Comparison of ENCODE assay signal across 8 cellular contexts in genomic region chr16:48542020-48542473, GRCh38.
DNase-seq lines count a peak whose midpoint lies in the region; FAIRE-seq and TF ChIP-seq lines count a peak whose summit lies in the region.

No MANE protein-coding gene starts in this region.

- no peaks in the 10 kb centered on the region for H3K9me3 ChIP-seq in keratinocyte (ENCODE audit: control insufficient read depth, low read depth, low read length)

- in situ Hi-C loops in T47D (cut with HindIII; ENCODE audit: low pct_unique_long_range_greater_than_20kb, low sequenced_read_pairs), result no loop called here

- H3K4me1 ChIP-seq in keratinocyte (ENCODE audit: control insufficient read depth, extremely low read depth, insufficient read depth, low read length), result peaks cover 9% of the 10 kb centered on the region

- DNase-seq in activated T-cell treated with anti-CD3 and anti-CD28 coated beads, Interleukin-2, amount 50 U/mL, for 48 hours, result peak; percentile 44 to 45
- DNase-seq in activated T-cell treated with anti-CD3 and anti-CD28 coated beads for 4 hours (no peak), NCI-H2171 (lab: John Stamatoyannopoulos, UW) (peak; percentile 4), T47D (ENCODE audit: low read depth in 1 of 2, low spot score in 1 of 2) (peak; percentile 51 to 68), keratinocyte (ENCODE audit: low read depth, low spot score) (no peak), substantia nigra (lab: John Stamatoyannopoulos, UW) (peak in 42 of 49 donors; percentile 25 to 84 (median 63)), KG1 (lab: John Stamatoyannopoulos, UW) (no peak)
- no peak for DNase-seq in NK-92 treated with Interleukin-12 subunit alpha and Interleukin-12 subunit beta, amount 100 ng/mL, for 24 hours (lab: John Stamatoyannopoulos, UW)

- no peak overlapping the region for H3K4me2 ChIP-seq in keratinocyte (ENCODE audit: control insufficient read depth, extremely low read depth, insufficient read depth, low read depth, low read length)

- dilution Hi-C loops in keratinocyte (cut with MboI; ENCODE audit: extremely low pct_ligation_motif_present, low sequenced_read_pairs), result no loop called here

- H2AFZ ChIP-seq in keratinocyte (ENCODE audit: control insufficient read depth, low read length), result no peak overlapping the region

- H3K79me2 ChIP-seq in keratinocyte (ENCODE audit: control insufficient read depth, insufficient read depth, low read length), result no peaks in the 10 kb centered on the region

- no peak for FAIRE-seq in keratinocyte (lab: Jason Lieb, UNC)

- no peaks in the 10 kb centered on the region for H3K27me3 ChIP-seq in keratinocyte (ENCODE audit: control insufficient read depth, extremely low read depth, insufficient read depth, low read length)

- H3K27ac ChIP-seq in keratinocyte (ENCODE audit: control insufficient read depth, insufficient read depth, low read length), result no peak overlapping the region
- H3K27ac ChIP-seq in substantia nigra (ENCODE audit: low read depth, low read length, poor library complexity, severe bottlenecking), result no peak overlapping the region

- peaks cover 24 to 33% of the 10 kb centered on the region in 2 experiments for H3K36me3 ChIP-seq in keratinocyte (ENCODE audit: control insufficient read depth in 2 of 2, extremely low read depth in 1 of 2, insufficient read depth in 2 of 2, low read length in 2 of 2)

- peak; percentile 33 to 72 (median 34) for TF ChIP-seq CTCF in keratinocyte (optimal IDR thresholded peaks at IDR 0.05 in 1 of 3, IDR thresholded peaks at IDR 0.05 in 1 of 3, conservative IDR thresholded peaks at IDR 0.05 in 1 of 3; ENCODE audit: extremely low read depth in 1 of 3, insufficient read depth in 2 of 3, low read length in 3 of 3)

- no peaks in the 10 kb centered on the region for H3K9me1 ChIP-seq in keratinocyte (ENCODE audit: control insufficient read depth, extremely low read depth, insufficient read depth, low read length)

- no peak overlapping the region for H3K9ac ChIP-seq in keratinocyte (ENCODE audit: control insufficient read depth, extremely low read depth, insufficient read depth, low read length)

- no peak overlapping the region for H3K4me3 ChIP-seq in keratinocyte (ENCODE audit: control insufficient read depth in 2 of 3, extremely low read depth in 1 of 3, insufficient read depth in 2 of 3, low read depth in 1 of 3, low read length in 3 of 3)

- H4K20me1 ChIP-seq in keratinocyte (ENCODE audit: control insufficient read depth, extremely low read depth, insufficient read depth, low read length), result peaks cover 3% of the 10 kb centered on the region

Comparison
In these comparisons a context has a peak if more than half of its experiments do, and no peak if none do; other contexts are left out.
1. DNase-seq: peak in activated T-cell treated with anti-CD3 and anti-CD28 coated beads, Interleukin-2, amount 50 U/mL, for 48 hours (2 of 2), NCI-H2171 (single experiment), T47D (2 of 2) and substantia nigra (42 of 49); none in activated T-cell treated with anti-CD3 and anti-CD28 coated beads for 4 hours (single experiment), keratinocyte (single experiment), NK-92 treated with Interleukin-12 subunit alpha and Interleukin-12 subunit beta, amount 100 ng/mL, for 24 hours (single experiment) and KG1 (single experiment).